In the genomic region with DNA sequence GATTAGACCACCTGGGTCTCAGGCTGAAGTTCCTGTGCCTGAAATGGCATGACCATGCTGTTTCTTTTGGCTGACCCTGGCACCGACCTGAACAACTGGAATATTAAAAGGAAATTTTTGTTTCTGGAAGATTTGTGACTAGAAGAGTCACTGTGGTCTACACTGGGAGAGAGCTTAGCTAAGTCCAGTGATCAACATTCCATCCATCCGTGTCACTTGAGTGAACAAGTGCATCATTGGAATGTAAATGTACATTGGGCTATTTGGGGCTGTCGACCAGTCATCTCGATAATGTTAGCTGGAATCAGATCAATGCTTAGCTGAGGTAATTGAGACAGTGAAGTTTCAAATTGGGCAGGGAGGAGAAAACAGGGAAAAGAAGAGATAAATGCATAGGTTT, we compare ENCODE assay signal across 20 cellular contexts.
"Had no signal": no experiment of that assay in that cellular context is flagged by ENCODE, and none has a peak within 500 bp of the region (broad histone marks: within the 10 kb centered on the region; RNA-seq: fewer than 3 reads in every experiment).

No MANE protein-coding gene starts in this region.

- H3K4me1 Mint-ChIP-seq: activated CD4-positive, alpha-beta T cell treated with anti-CD3 and anti-CD28 coated beads, Interleukin-2, amount 10 ng/mL, durations not matched to agents 7 days and 5 days; mesothelial cell of epicardium had no signal

- H3K36me3 Mint-ChIP-seq: mesothelial cell of epicardium had no signal

- ATAC-seq: activated CD4-positive, CD25-positive, alpha-beta regulatory T cell treated with anti-CD3 and anti-CD28 coated beads, Interleukin-2, amount 50 U/mL, for 24 hours; activated CD8-positive, alpha-beta T cell treated with anti-CD3 and anti-CD28 coated beads, Interleukin-2, amount 10 ng/mL, durations not matched to agents 7 days and 5 days had no signal

- H3K27me3 ChIP-seq: ascending aorta, transverse colon, uterus had no signal

- DNase-seq: activated CD4-positive, alpha-beta T cell treated with anti-CD3 and anti-CD28 coated beads, Interleukin-2, amount 10 ng/mL, durations not matched to agents 7 days and 5 days; activated CD8-positive, alpha-beta T cell treated with anti-CD3 and anti-CD28 coated beads, Interleukin-2, amount 10 ng/mL, durations not matched to agents 7 days and 5 days; activated naive CD4-positive, alpha-beta T cell treated with anti-CD3 and anti-CD28 coated beads, Interleukin-2, amount 50 U/mL, for 16 hours; activated T-cell treated with anti-CD3 and anti-CD28 coated beads, Interleukin-2, amount 50 U/mL, for 24 hours; cerebellar nuclear complex; cortex of kidney; hippocampal formation; islet precursor cell; nephron progenitor cell; nucleus accumbens; retina; stimulated activated naive CD4-positive, alpha-beta T cell treated with Interleukin-2 at 50 U/mL for 16 hours; substantia nigra; transverse colon; uterus had no signal

- H3K4me3 Mint-ChIP-seq: activated CD4-positive, alpha-beta T cell treated with anti-CD3 and anti-CD28 coated beads, Interleukin-2, amount 10 ng/mL, durations not matched to agents 7 days and 5 days; activated CD8-positive, alpha-beta T cell treated with anti-CD3 and anti-CD28 coated beads, Interleukin-2, amount 10 ng/mL, durations not matched to agents 7 days and 5 days; activated T-cell treated with anti-CD3 and anti-CD28 coated beads, Interleukin-2, amount 50 U/mL, for 24 hours; mesothelial cell of epicardium; nephron progenitor cell had no signal

- H3K4me3 ChIP-seq: ascending aorta, esophagus muscularis mucosa, lung, transverse colon, uterus had no signal

- H3K9me3 Mint-ChIP-seq: activated CD4-positive, alpha-beta T cell treated with anti-CD3 and anti-CD28 coated beads, Interleukin-2, amount 10 ng/mL, durations not matched to agents 7 days and 5 days; activated T-cell treated with anti-CD3 and anti-CD28 coated beads, Interleukin-2, amount 50 U/mL, for 24 hours; mesothelial cell of epicardium; nephron progenitor cell had no signal

- H3K4me1 ChIP-seq: ascending aorta, esophagus muscularis mucosa, transverse colon, uterus had no signal

- H3K9me3 ChIP-seq: ascending aorta, esophagus muscularis mucosa, transverse colon, uterus had no signal

- H3K27ac ChIP-seq: ascending aorta, esophagus muscularis mucosa, transverse colon, uterus had no signal

- H3K27ac Mint-ChIP-seq: activated CD4-positive, alpha-beta T cell treated with anti-CD3 and anti-CD28 coated beads, Interleukin-2, amount 10 ng/mL, durations not matched to agents 7 days and 5 days; activated CD8-positive, alpha-beta T cell treated with anti-CD3 and anti-CD28 coated beads, Interleukin-2, amount 10 ng/mL, durations not matched to agents 7 days and 5 days; activated T-cell treated with anti-CD3 and anti-CD28 coated beads, Interleukin-2, amount 50 U/mL, for 24 hours; mesothelial cell of epicardium; nephron progenitor cell had no signal

- H3K36me3 ChIP-seq: ascending aorta, esophagus muscularis mucosa, transverse colon, uterus had no signal
